In the genomic region with DNA sequence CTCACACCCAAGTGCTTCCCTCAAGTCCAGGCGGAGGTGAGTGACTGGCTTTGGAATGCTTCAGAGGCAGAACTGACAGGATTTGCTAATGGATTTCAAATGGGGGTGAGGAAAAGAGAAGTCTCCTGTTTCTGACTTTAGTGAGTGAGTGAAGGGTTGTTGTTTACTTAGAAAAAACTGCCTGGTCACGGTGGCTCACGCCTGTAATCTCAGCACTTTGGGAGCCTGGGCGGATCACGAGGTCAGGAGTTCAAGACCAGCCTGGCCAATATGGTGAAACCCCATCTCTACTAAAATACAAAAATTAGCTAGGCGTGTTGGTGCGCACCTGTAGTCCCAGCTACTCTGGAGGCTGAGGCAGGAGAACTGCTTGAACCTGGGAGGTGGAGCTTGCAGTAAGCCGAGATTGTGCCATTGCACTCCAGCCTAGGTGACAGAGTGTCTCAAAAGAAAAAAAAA, we compare ENCODE assay signal across 3 cellular contexts. TPM values are rescaled to one million over a fixed set of nuclear protein-coding genes. Genes with fewer than 3 reads are reported as not detected.
"Had no signal": no experiment of that assay in that cellular context is flagged by ENCODE, and none has a peak within 500 bp of the region (broad histone marks: within the 10 kb centered on the region; RNA-seq: fewer than 3 reads in every experiment).

No MANE protein-coding gene starts in this region.

RNA-seq across cellular contexts. Expression of a gene that starts 11.1 kb away (rescaled TPM):
- total RNA-seq: GM23248, HepG2, HT1080 had no signal
- polyA plus RNA-seq: GM23248, HepG2 had no signal
